14 cellular contexts compared by ENCODE assay signal in genomic region chr20:59816146-59816743, GRCh38.
"Had no signal": no experiment of that assay in that cellular context is flagged by ENCODE, and none has a peak within 500 bp of the region (broad histone marks: within the 10 kb centered on the region; RNA-seq: fewer than 3 reads in every experiment).

No MANE protein-coding gene starts in this region.

- H3K36me3 ChIP-seq: ovary, right atrium auricular region, sigmoid colon, stomach, thoracic aorta, transverse colon had no signal

- H3K9me3 ChIP-seq: ovary, right atrium auricular region, sigmoid colon, stomach, thoracic aorta, transverse colon had no signal

- DNase-seq: effector memory CD8-positive, alpha-beta T cell; foreskin keratinocyte; left colon; mammary epithelial cell; natural killer cell; ovary; sigmoid colon; stimulated activated CD4-positive, alpha-beta T cell treated with anti-CD3 and anti-CD28 coated beads, Interleukin-12 subunit alpha, Interleukin-12 subunit beta, amount 100 ng/mL, for 4 hours; stimulated activated naive CD4-positive, alpha-beta T cell; stomach; transverse colon had no signal

- H3K4me3 ChIP-seq: ovary, right atrium auricular region, sigmoid colon, skin epidermis, stomach, thoracic aorta, transverse colon had no signal

- H3K4me1 ChIP-seq: transverse colon had no signal

- H3K27ac ChIP-seq: foreskin keratinocyte, ovary, right atrium auricular region, sigmoid colon, skin epidermis, stomach, thoracic aorta, transverse colon had no signal

- ATAC-seq: effector memory CD8-positive, alpha-beta T cell; foreskin keratinocyte; left colon; natural killer cell had no signal

- H3K27me3 ChIP-seq: ovary, right atrium auricular region, transverse colon had no signal
